1 cellular context compared by ENCODE assay signal in the genomic region with DNA sequence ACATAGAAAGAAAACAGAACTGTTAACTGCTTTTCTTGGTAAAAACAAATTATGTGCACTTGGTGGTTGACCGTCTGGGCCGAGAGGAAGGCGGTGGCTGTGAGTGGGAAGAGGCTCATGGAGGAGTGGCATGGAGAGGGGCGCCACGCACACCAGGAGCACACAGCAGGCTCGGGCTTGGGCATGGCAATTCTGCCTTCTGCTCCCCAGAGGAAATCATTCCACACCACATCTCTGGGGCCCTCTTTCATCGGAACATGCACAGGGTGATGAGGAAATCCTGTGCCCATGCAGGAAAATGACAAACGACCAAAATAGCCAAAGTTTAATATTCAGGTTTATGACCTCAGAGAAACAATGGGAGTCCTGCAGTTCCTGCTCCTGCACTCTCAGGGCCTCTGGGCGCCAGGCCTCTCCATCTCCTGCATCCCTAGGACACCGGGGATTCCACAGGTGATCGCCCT.
TF ChIP-seq lines count a peak whose summit lies in the region.

No MANE protein-coding gene starts in this region.

TF ChIP-seq in SK-N-SH treated with all-trans-retinoic acid at 6 μM for 48 hours, 23 proteins besides CTCF, POLR2A, EP300 and RAD21 (continued from another document):
- TF ChIP-seq, protein P1, sequence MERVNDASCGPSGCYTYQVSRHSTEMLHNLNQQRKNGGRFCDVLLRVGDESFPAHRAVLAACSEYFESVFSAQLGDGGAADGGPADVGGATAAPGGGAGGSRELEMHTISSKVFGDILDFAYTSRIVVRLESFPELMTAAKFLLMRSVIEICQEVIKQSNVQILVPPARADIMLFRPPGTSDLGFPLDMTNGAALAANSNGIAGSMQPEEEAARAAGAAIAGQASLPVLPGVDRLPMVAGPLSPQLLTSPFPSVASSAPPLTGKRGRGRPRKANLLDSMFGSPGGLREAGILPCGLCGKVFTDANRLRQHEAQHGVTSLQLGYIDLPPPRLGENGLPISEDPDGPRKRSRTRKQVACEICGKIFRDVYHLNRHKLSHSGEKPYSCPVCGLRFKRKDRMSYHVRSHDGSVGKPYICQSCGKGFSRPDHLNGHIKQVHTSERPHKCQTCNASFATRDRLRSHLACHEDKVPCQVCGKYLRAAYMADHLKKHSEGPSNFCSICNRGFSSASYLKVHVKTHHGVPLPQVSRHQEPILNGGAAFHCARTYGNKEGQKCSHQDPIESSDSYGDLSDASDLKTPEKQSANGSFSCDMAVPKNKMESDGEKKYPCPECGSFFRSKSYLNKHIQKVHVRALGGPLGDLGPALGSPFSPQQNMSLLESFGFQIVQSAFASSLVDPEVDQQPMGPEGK (CRISPR knock-in tag; IDR thresholded peaks at IDR 0.05; ENCODE audit: borderline replicate concordance) = no peak
- TF ChIP-seq PPARA (CRISPR knock-in tag; IDR thresholded peaks at IDR 0.05; ENCODE audit: borderline replicate concordance) = no peak
- TF ChIP-seq ZFP30 (CRISPR knock-in tag; IDR thresholded peaks at IDR 0.05) = no peak
- no peak for TF ChIP-seq SNAI2 (CRISPR knock-in tag; IDR thresholded peaks at IDR 0.05)
- TF ChIP-seq ZFP3 (CRISPR knock-in tag; IDR thresholded peaks at IDR 0.05) = no peak
- TF ChIP-seq, protein P2, sequence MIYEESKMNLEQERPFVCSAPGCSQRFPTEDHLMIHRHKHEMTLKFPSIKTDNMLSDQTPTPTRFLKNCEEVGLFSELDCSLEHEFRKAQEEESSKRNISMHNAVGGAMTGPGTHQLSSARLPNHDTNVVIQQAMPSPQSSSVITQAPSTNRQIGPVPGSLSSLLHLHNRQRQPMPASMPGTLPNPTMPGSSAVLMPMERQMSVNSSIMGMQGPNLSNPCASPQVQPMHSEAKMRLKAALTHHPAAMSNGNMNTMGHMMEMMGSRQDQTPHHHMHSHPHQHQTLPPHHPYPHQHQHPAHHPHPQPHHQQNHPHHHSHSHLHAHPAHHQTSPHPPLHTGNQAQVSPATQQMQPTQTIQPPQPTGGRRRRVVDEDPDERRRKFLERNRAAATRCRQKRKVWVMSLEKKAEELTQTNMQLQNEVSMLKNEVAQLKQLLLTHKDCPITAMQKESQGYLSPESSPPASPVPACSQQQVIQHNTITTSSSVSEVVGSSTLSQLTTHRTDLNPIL (CRISPR knock-in tag; IDR thresholded peaks at IDR 0.05; ENCODE audit: low read depth) = no peak
- no peak for TF ChIP-seq OSR1 (CRISPR knock-in tag; IDR thresholded peaks at IDR 0.05)
- TF ChIP-seq ARNTL (CRISPR knock-in tag; IDR thresholded peaks at IDR 0.05; ENCODE audit: borderline replicate concordance, low read depth) = no peak
- no peak for TF ChIP-seq ZC3H10 (CRISPR knock-in tag; IDR thresholded peaks at IDR 0.05)
- no peak for TF ChIP-seq GLIS3 (CRISPR knock-in tag; IDR thresholded peaks at IDR 0.05)
